8 cellular contexts compared by ENCODE assay signal in genomic region chr2:216497808-216498366, GRCh38. TPM values are rescaled to one million over a fixed set of nuclear protein-coding genes. Genes with fewer than 3 reads are reported as not detected.
DNase-seq lines count a peak whose midpoint lies in the region; ATAC-seq, FAIRE-seq and TF ChIP-seq lines count a peak whose summit lies in the region.

No MANE protein-coding gene starts in this region.

- peaks cover 31% of the 10 kb centered on the region for H3K36me3 Mint-ChIP-seq in progenitor cell of endocrine pancreas (ENCODE audit: insufficient read depth)

- peaks cover 45% of the 10 kb centered on the region for H3K79me2 ChIP-seq in fibroblast of lung (ENCODE audit: control insufficient read depth, insufficient read depth, low read length)

- peak overlapping the region; percentile 80 to 95 (median 92) for H3K4me3 ChIP-seq in fibroblast of lung (replicated peaks in 1 of 4; ENCODE audit: control extremely low read depth in 1 of 4, insufficient read depth in 1 of 4, low read depth in 3 of 4, low read length in 4 of 4)

- H3K4me1 ChIP-seq in ES-I3 (ENCODE audit: insufficient read depth, low read length): peaks cover 12% of the 10 kb centered on the region
- H3K4me1 ChIP-seq in fibroblast of lung (ENCODE audit: control insufficient read depth, extremely low read depth, insufficient read depth, low read length): peaks cover 9% of the 10 kb centered on the region

- TF ChIP-seq CTCF in fibroblast of lung (conservative IDR thresholded peaks at IDR 0.05 in 1 of 2, IDR thresholded peaks at IDR 0.05 in 1 of 2; ENCODE audit: low read depth in 1 of 2, low read length in 2 of 2) (no peak), progenitor cell of endocrine pancreas (IDR thresholded peaks at IDR 0.05; ENCODE audit: unreplicated experiment) (no peak)

- DNase-seq in fibroblast of lung (ENCODE audit: low read depth in 2 of 2): peak in 1 of 2 donors; percentile 37
- DNase-seq in progenitor cell of endocrine pancreas (ENCODE audit: low spot score, unreplicated experiment): no peak
- no peak for DNase-seq in H54 (ENCODE audit: insufficient read length, low spot score)
- no peak for DNase-seq in activated effector memory CD4-positive, alpha-beta T cell treated with anti-CD3 and anti-CD28 coated beads, Interleukin-2, amount 50 U/mL, for 16 hours
- DNase-seq in NCI-H1105 (lab: John Stamatoyannopoulos, UW): no peak
- DNase-seq in anterior cingulate cortex (lab: John Stamatoyannopoulos, UW): no peak

- no peak for FAIRE-seq in H54 (lab: Jason Lieb, UNC)

- TF ChIP-seq POLR2A in H54 (IDR thresholded peaks at IDR 0.05; ENCODE audit: low read depth, low read length): no peak

- H3K9me3 Mint-ChIP-seq in progenitor cell of endocrine pancreas (ENCODE audit: low read depth): no peaks in the 10 kb centered on the region

- H3K27ac Mint-ChIP-seq in progenitor cell of endocrine pancreas: peak overlapping the region; percentile 98

- H3K4me2 ChIP-seq in fibroblast of lung (ENCODE audit: extremely low read depth, insufficient read depth, low read length): peak overlapping the region; percentile 87

- H3K4me3 Mint-ChIP-seq in progenitor cell of endocrine pancreas (ENCODE audit: low read depth): peak overlapping the region; percentile 98

- peaks cover 2% of the 10 kb centered on the region for H4K20me1 ChIP-seq in fibroblast of lung (ENCODE audit: control insufficient read depth, extremely low read depth, insufficient read depth, low read length)

- H3K36me3 ChIP-seq in ES-I3 (ENCODE audit: insufficient read depth, low read length): peaks cover 36% of the 10 kb centered on the region
- peaks cover 17% of the 10 kb centered on the region for H3K36me3 ChIP-seq in fibroblast of lung (ENCODE audit: control insufficient read depth, insufficient read depth, low read length)

- peak; percentile 2; the same call in 2 of the 3 replicates for ATAC-seq in SK-N-SH treated with all-trans-retinoic acid at 6 μM for 48 hours

- H2AFZ ChIP-seq in fibroblast of lung (ENCODE audit: low read length): peak overlapping the region; percentile 94

- H3K9me3 ChIP-seq in ES-I3 (ENCODE audit: control insufficient read depth, insufficient read depth, low read length): no peaks in the 10 kb centered on the region
- no peaks in the 10 kb centered on the region for H3K9me3 ChIP-seq in fibroblast of lung (ENCODE audit: control insufficient read depth, insufficient read depth, low read depth, low read length)

- peak overlapping the region; percentile 82 for H3K27ac ChIP-seq in fibroblast of lung (ENCODE audit: insufficient read depth, low read length)

- H3K4me1 Mint-ChIP-seq in progenitor cell of endocrine pancreas (ENCODE audit: low read depth): peaks cover 35% of the 10 kb centered on the region

- H3K27me3 Mint-ChIP-seq in progenitor cell of endocrine pancreas: no peaks in the 10 kb centered on the region

- no peaks in the 10 kb centered on the region for H3K27me3 ChIP-seq in fibroblast of lung (ENCODE audit: control insufficient read depth, insufficient read depth, low read length)

- peak overlapping the region; percentile 96 for H3K9ac ChIP-seq in ES-I3 (ENCODE audit: low read depth, low read length)
- H3K9ac ChIP-seq in fibroblast of lung (ENCODE audit: insufficient read depth, low read length): peak overlapping the region; percentile 58

TF ChIP-seq in SK-N-SH treated with all-trans-retinoic acid at 6 μM for 48 hours, 23 proteins besides CTCF, POLR2A, EP300 and RAD21:
- TF ChIP-seq ZC3H10 (CRISPR knock-in tag; IDR thresholded peaks at IDR 0.05) (no peak), CREB5 (CRISPR knock-in tag; IDR thresholded peaks at IDR 0.05; ENCODE audit: low read depth) (no peak)

RNA-seq across cellular contexts. Expression of gene RPL37A, which starts 0.8 kb away (rescaled TPM):
- total RNA-seq in fibroblast of lung (3,233 and 3,423 TPM in 2 replicates), progenitor cell of endocrine pancreas (2,606 and 2,721 TPM in 2 replicates)
- 1,592 and 1,688 TPM in 2 replicates for polyA plus RNA-seq in fibroblast of lung
- polyA plus RNA-seq in fibroblast of lung (2012): 5,148 and 5,420 TPM in 2 replicates
- 265 and 436 TPM in 2 replicates for polyA minus RNA-seq in fibroblast of lung (ENCODE audit: low replicate concordance)
